Comparison of ENCODE assay signal across 31 cellular contexts in the genomic region with DNA sequence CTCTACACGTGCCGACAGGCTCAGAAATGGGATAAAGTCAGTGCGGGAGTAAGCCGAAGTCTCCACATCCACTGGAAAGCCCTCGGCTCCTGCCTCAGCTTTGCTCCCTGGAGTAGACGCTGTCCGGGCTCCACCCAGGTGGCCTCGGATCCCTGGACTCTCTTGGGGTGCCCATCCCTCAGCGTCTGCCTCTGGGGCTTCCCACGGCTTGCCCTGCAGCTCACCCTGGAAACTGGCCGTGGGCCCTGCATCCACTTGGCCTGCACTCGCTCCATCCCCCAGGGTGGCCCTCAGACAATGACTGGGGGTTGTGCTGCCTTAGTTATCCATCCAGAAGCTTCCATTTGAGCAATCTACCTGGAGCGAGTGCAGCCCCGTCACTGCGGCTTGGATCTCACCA.
"Had no signal": no experiment of that assay in that cellular context is flagged by ENCODE, and none has a peak within 500 bp of the region (broad histone marks: within the 10 kb centered on the region; RNA-seq: fewer than 3 reads in every experiment).

No MANE protein-coding gene starts in this region.

- H3K9me3 Mint-ChIP-seq: activated naive CD4-positive, alpha-beta T cell treated with anti-CD3 and anti-CD28 coated beads, Interleukin-2, amount 50 U/mL, for 24 hours; activated naive CD8-positive, alpha-beta T cell treated with anti-CD3 and anti-CD28 coated beads, Interleukin-2, amount 50 U/mL, for 24 hours; activated T-cell treated with anti-CD3 and anti-CD28 coated beads, Interleukin-2, amount 50 U/mL, for 24 hours; immature natural killer cell; mesothelial cell of epicardium; stimulated activated naive B cell treated with anti-CD40 and anti-IgM and Interleukin-4, amounts not matched to agents 10 μg/mL and 1 μg/mL and 100 μg/mL, for 72 hours; T-helper 1 cell treated with Interleukin-12 subunit alpha and Interleukin-12 subunit beta and Interleukin-4 antibody, amounts not matched to agents 30 μg/mL and 1 μg/mL, for 36 hours had no signal

- H3K4me1 Mint-ChIP-seq: activated naive CD4-positive, alpha-beta T cell treated with anti-CD3 and anti-CD28 coated beads, Interleukin-2, amount 50 U/mL, for 24 hours; activated naive CD8-positive, alpha-beta T cell treated with anti-CD3 and anti-CD28 coated beads, Interleukin-2, amount 50 U/mL, for 24 hours; immature natural killer cell; naive B cell; stimulated activated naive B cell treated with anti-CD40 and anti-IgM and Interleukin-4, amounts not matched to agents 10 μg/mL and 1 μg/mL and 100 μg/mL, for 72 hours had no signal

- H3K36me3 ChIP-seq: breast epithelium, esophagus muscularis mucosa, heart left ventricle, left ventricle myocardium inferior, suprapubic skin, tibial artery had no signal

- H3K4me3 ChIP-seq: breast epithelium, esophagus muscularis mucosa, heart left ventricle, left ventricle myocardium inferior, suprapubic skin, tibial artery had no signal

- H3K27ac ChIP-seq: breast epithelium, esophagus muscularis mucosa, foreskin keratinocyte, heart left ventricle, left ventricle myocardium inferior, parathyroid adenoma, tibial artery had no signal

- H3K27me3 ChIP-seq: breast epithelium, esophagus muscularis mucosa, foreskin keratinocyte, heart left ventricle, suprapubic skin had no signal

- H3K36me3 Mint-ChIP-seq: activated naive CD4-positive, alpha-beta T cell treated with anti-CD3 and anti-CD28 coated beads, Interleukin-2, amount 50 U/mL, for 24 hours; immature natural killer cell; mesothelial cell of epicardium; naive B cell; stimulated activated naive B cell treated with anti-CD40 and anti-IgM and Interleukin-4, amounts not matched to agents 10 μg/mL and 1 μg/mL and 100 μg/mL, for 72 hours had no signal

- H3K4me3 Mint-ChIP-seq: activated naive CD4-positive, alpha-beta T cell treated with anti-CD3 and anti-CD28 coated beads, Interleukin-2, amount 50 U/mL, for 24 hours; activated naive CD8-positive, alpha-beta T cell treated with anti-CD3 and anti-CD28 coated beads, Interleukin-2, amount 50 U/mL, for 24 hours; activated T-cell treated with anti-CD3 and anti-CD28 coated beads, Interleukin-2, amount 50 U/mL, for 24 hours; immature natural killer cell; mesothelial cell of epicardium; stimulated activated naive B cell treated with anti-CD40 and anti-IgM and Interleukin-4, amounts not matched to agents 10 μg/mL and 1 μg/mL and 100 μg/mL, for 72 hours; T-helper 1 cell treated with Interleukin-12 subunit alpha and Interleukin-12 subunit beta and Interleukin-4 antibody, amounts not matched to agents 30 μg/mL and 1 μg/mL, for 36 hours had no signal

- DNase-seq: activated CD4-positive, alpha-beta T cell treated with anti-CD3 and anti-CD28 coated beads for 48 hours; activated CD4-positive, alpha-beta T cell treated with anti-CD3 and anti-CD28 coated beads, Interleukin-2, amount 50 U/mL, for 48 hours; activated CD8-positive, alpha-beta memory T cell treated with anti-CD3 and anti-CD28 coated beads for 24 hours; activated CD8-positive, alpha-beta memory T cell treated with anti-CD3 and anti-CD28 coated beads, Interleukin-2, amount 50 U/mL, for 4 hours; activated naive CD8-positive, alpha-beta T cell treated with anti-CD3 and anti-CD28 coated beads, Interleukin-2, amount 50 U/mL, for 24 hours; central memory CD4-positive, alpha-beta T cell; foreskin keratinocyte; heart left ventricle; immature natural killer cell; kidney glomerular epithelial cell; left ventricle myocardium inferior; mammary epithelial cell; naive B cell; small intestine; stimulated activated CD4-positive, alpha-beta T cell treated with anti-CD3 and anti-CD28 coated beads, Interleukin-1b, Interleukin-23, amount 100 ng/mL, for 48 hours; stimulated activated CD4-positive, alpha-beta T cell treated with anti-CD3 and anti-CD28 coated beads, Interleukin-4, amount 100 ng/mL, for 4 hours; stimulated activated CD8-positive, alpha-beta memory T cell treated with anti-CD3 and anti-CD28 coated beads, Interleukin-4, amount 100 ng/mL, for 48 hours; stimulated activated naive B cell treated with anti-CD40 and anti-IgM and Interleukin-4, amounts not matched to agents 10 μg/mL and 1 μg/mL and 100 μg/mL, for 72 hours; SW 1271; T-helper 9 cell had no signal

- H3K4me1 ChIP-seq: left ventricle myocardium inferior had no signal

- ATAC-seq: activated CD4-positive, CD25-positive, alpha-beta regulatory T cell treated with anti-CD3 and anti-CD28 coated beads, Interleukin-2, amount 50 U/mL, for 24 hours; activated naive CD8-positive, alpha-beta T cell treated with anti-CD3 and anti-CD28 coated beads, Interleukin-2, amount 50 U/mL, for 24 hours; foreskin keratinocyte; heart left ventricle; sciatic nerve; stimulated activated naive B cell treated with anti-CD40 and anti-IgM and Interleukin-4, amounts not matched to agents 10 μg/mL and 1 μg/mL and 100 μg/mL, for 72 hours had no signal

- H3K27ac Mint-ChIP-seq: activated naive CD4-positive, alpha-beta T cell treated with anti-CD3 and anti-CD28 coated beads, Interleukin-2, amount 50 U/mL, for 24 hours; activated naive CD8-positive, alpha-beta T cell treated with anti-CD3 and anti-CD28 coated beads, Interleukin-2, amount 50 U/mL, for 24 hours; activated T-cell treated with anti-CD3 and anti-CD28 coated beads, Interleukin-2, amount 50 U/mL, for 24 hours; immature natural killer cell; mesothelial cell of epicardium; stimulated activated naive B cell treated with anti-CD40 and anti-IgM and Interleukin-4, amounts not matched to agents 10 μg/mL and 1 μg/mL and 100 μg/mL, for 72 hours; T-helper 1 cell treated with Interleukin-12 subunit alpha and Interleukin-12 subunit beta and Interleukin-4 antibody, amounts not matched to agents 30 μg/mL and 1 μg/mL, for 36 hours had no signal

- H3K9me3 ChIP-seq: breast epithelium, esophagus muscularis mucosa, heart left ventricle, left ventricle myocardium inferior, suprapubic skin, tibial artery had no signal
